Comparison of ENCODE assay signal across 14 cellular contexts in genomic region chr15:39511915-39512260, GRCh38.
DNase-seq lines count a peak whose midpoint lies in the region; ATAC-seq and TF ChIP-seq lines count a peak whose summit lies in the region.
"Had no signal": no experiment of that assay in that cellular context is flagged by ENCODE, and none has a peak within 500 bp of the region (broad histone marks: within the 10 kb centered on the region; RNA-seq: fewer than 3 reads in every experiment).

No MANE protein-coding gene starts in this region.

- intact Hi-C loops in heart right ventricle (cut with DNase I) = loop anchor here in 3 of 10 donors (5.0 kb wide), 2 partner anchors 60 to 65 kb away; no protein-coding TSS in a partner anchor

- DNase-seq in A172 (ENCODE audit: low spot score) (peak; percentile 1), HFFc6 (peak; percentile 61), adipocyte (ENCODE audit: low read depth) (peak; percentile 61), heart right ventricle (no peak), T-helper 2 cell (no peak), ureter (ENCODE audit: low spot score) (no peak)
- DNase-seq: activated CD4-positive, alpha-beta T cell treated with anti-CD3 and anti-CD28 coated beads, Interleukin-2, amount 50 U/mL, for 1 hour; activated effector memory CD4-positive, alpha-beta T cell treated with Interleukin-2 at 50 U/mL for 16 hours; substantia nigra had no signal

- peak overlapping the region; percentile 82 for H3K27ac Mint-ChIP-seq in HFFc6
- H3K27ac Mint-ChIP-seq: B cell, IgD-negative memory B cell, mesothelial cell of epicardium had no signal

- H3K27ac ChIP-seq in heart right ventricle = peak overlapping the region in 8 of 10 donors; percentile 20 to 83 (median 72)

- peaks cover 7% of the 10 kb centered on the region for H3K9me3 Mint-ChIP-seq in HFFc6

- peaks cover 16% of the 10 kb centered on the region for H3K4me1 ChIP-seq in adipocyte (ENCODE audit: control insufficient read depth, insufficient read depth, low read length)
- H3K4me1 ChIP-seq in heart right ventricle = peaks cover 0 to 29% (median 25%) of the 10 kb centered on the region in 9 donors

- ATAC-seq in heart right ventricle (peak in 4 of 8 donors; percentile 4 to 28 (median 14)), GM21526 (IDR thresholded peaks at IDR 0.05; ENCODE audit: low FRiP score, unreplicated experiment) (no peak), GM21390 (IDR thresholded peaks at IDR 0.05; ENCODE audit: unreplicated experiment) (no peak)

- H3K27me3 ChIP-seq in adipocyte (replicated peaks; ENCODE audit: control insufficient read depth, insufficient read depth, low read length) = no peaks in the 10 kb centered on the region
- no peaks in the 10 kb centered on the region for H3K27me3 ChIP-seq in heart right ventricle

- peaks cover 53% of the 10 kb centered on the region for H3K4me1 Mint-ChIP-seq in HFFc6 (ENCODE audit: low read depth)
- H3K4me1 Mint-ChIP-seq: B cell, IgD-negative memory B cell had no signal

- peaks cover 15% of the 10 kb centered on the region for H3K9me3 ChIP-seq in adipocyte (ENCODE audit: control insufficient read depth, low read length)
- peaks cover 0 to 19% (median 0%) of the 10 kb centered on the region in 11 donors for H3K9me3 ChIP-seq in heart right ventricle

- TF ChIP-seq CTCF in HFFc6 (IDR thresholded peaks at IDR 0.05) = no peak
- TF ChIP-seq CTCF in heart right ventricle (IDR thresholded peaks at IDR 0.05) = no peak

- WGBS in heart right ventricle, 2 donors = 24 to 26% methylated on average over 4 of the region's 4 CpGs

- H3K36me3 ChIP-seq in adipocyte (ENCODE audit: control insufficient read depth, insufficient read depth, low read length, severe bottlenecking) (no peaks in the 10 kb centered on the region), heart right ventricle (no peaks in the 10 kb centered on the region)

- H3K36me3 Mint-ChIP-seq in HFFc6 (ENCODE audit: low read depth) = no peaks in the 10 kb centered on the region; the same call in 1 of the 2 replicates

- peak overlapping the region; percentile 68 for H3K4me3 Mint-ChIP-seq in HFFc6
- H3K4me3 Mint-ChIP-seq: B cell, IgD-negative memory B cell, mesothelial cell of epicardium had no signal

- H3K27me3 Mint-ChIP-seq in HFFc6 (ENCODE audit: insufficient read depth) = peaks cover 1% of the 10 kb centered on the region
- H3K27me3 Mint-ChIP-seq: IgD-negative memory B cell had no signal

- H3K4me3 ChIP-seq in adipocyte (ENCODE audit: low read length) (peak overlapping the region; percentile 45), heart right ventricle (no peak overlapping the region)

- peak overlapping the region; percentile 66 for H3K9ac ChIP-seq in adipocyte (ENCODE audit: low read length)

Comparison
In these comparisons a context has a peak if more than half of its experiments do, and no peak if none do; other contexts are left out.
1. DNase-seq: peak in A172 (single experiment), HFFc6 (single experiment) and adipocyte (single experiment); none in heart right ventricle (0 of 2), T-helper 2 cell (0 of 5) and ureter (single experiment).